ENCODE assay signal across 9 cellular contexts in genomic region chr1:7549693-7550161, GRCh38.
DNase-seq lines count a peak whose midpoint lies in the region; ATAC-seq and TF ChIP-seq lines count a peak whose summit lies in the region.
"Had no signal": no experiment of that assay in that cellular context is flagged by ENCODE, and none has a peak within 500 bp of the region (broad histone marks: within the 10 kb centered on the region; RNA-seq: fewer than 3 reads in every experiment).

No MANE protein-coding gene starts in this region.

- no peak overlapping the region for H3K4me3 Mint-ChIP-seq in activated naive CD4-positive, alpha-beta T cell treated with anti-CD3 and anti-CD28 coated beads, Interleukin-2, amount 10 ng/mL, durations not matched to agents 7 days and 5 days

- H3K36me3 Mint-ChIP-seq in activated naive CD4-positive, alpha-beta T cell treated with anti-CD3 and anti-CD28 coated beads, Interleukin-2, amount 10 ng/mL, durations not matched to agents 7 days and 5 days = no peaks in the 10 kb centered on the region

- H3K9ac ChIP-seq in HCT116 (ENCODE audit: low read length) = peak overlapping the region; percentile 54

- no TSS peak for BruUV-seq in A673 (replicated peaks; lab: Mats Ljungman, UMichigan)
- no TSS peak for BruUV-seq in HCT116 (replicated peaks; lab: Mats Ljungman, UMichigan)

- POLR2A ChIA-PET in A673 (lab: Charles Lee; ENCODE audit: low non-redundant PET) = interaction anchor here (0.6 kb wide), 1 partner anchor 12 kb away, joined by 5 read pairs; no protein-coding TSS in a partner anchor
- POLR2A ChIA-PET in HCT116 (lab: Charles Lee) = interaction anchor here (0.6 kb wide), 1 partner anchor 775 kb away, joined by 4 read pairs; no protein-coding TSS in a partner anchor

- no peak overlapping the region for H3K4me3 ChIP-seq in A673 (ENCODE audit: low read depth, low read length, poor library complexity, severe bottlenecking)
- peak overlapping the region; percentile 19 to 48 for H3K4me3 ChIP-seq in HCT116 (replicated peaks in 1 of 2; ENCODE audit: low read depth in 1 of 2, low read length in 2 of 2)
- H3K4me3 ChIP-seq in muscle layer of duodenum (ENCODE audit: low read depth in 1 of 2, low read length in 2 of 2) = no peak overlapping the region

- no peaks in the 10 kb centered on the region for H3K9me3 Mint-ChIP-seq in activated naive CD4-positive, alpha-beta T cell treated with anti-CD3 and anti-CD28 coated beads, Interleukin-2, amount 10 ng/mL, durations not matched to agents 7 days and 5 days

- TF ChIP-seq CTCF in A673 (conservative IDR thresholded peaks at IDR 0.05; ENCODE audit: low read depth, low read length) (no peak), HCT116 (IDR thresholded peaks at IDR 0.05 in 2 of 3, conservative IDR thresholded peaks at IDR 0.05 in 1 of 3; ENCODE audit: borderline replicate concordance in 1 of 3, insufficient read depth in 1 of 3, low read depth in 2 of 3, low read length in 2 of 3) (no peak)

- peak overlapping the region; percentile 58 for H3K27ac Mint-ChIP-seq in activated naive CD4-positive, alpha-beta T cell treated with anti-CD3 and anti-CD28 coated beads, Interleukin-2, amount 10 ng/mL, durations not matched to agents 7 days and 5 days

- intact Hi-C loops in A673 (cut with micrococcal nuclease; ENCODE audit: unreplicated experiment) = loop anchor here (10.0 kb wide), 1 partner anchor 245 kb away; no protein-coding TSS in a partner anchor
- intact Hi-C loops in HCT116 (cut with micrococcal nuclease) = no loop called here

- H3K4me2 ChIP-seq in HCT116 (ENCODE audit: low read length) = peak overlapping the region; percentile 79

- H3K9me2 ChIP-seq in HCT116 (ENCODE audit: insufficient read depth) = no peaks in the 10 kb centered on the region

- H2AFZ ChIP-seq in HCT116 (ENCODE audit: low read depth, low read length, poor library complexity, severe bottlenecking) = no peak overlapping the region

- H3K9me3 ChIP-seq in A673 (ENCODE audit: low read depth, low read length, poor library complexity, severe bottlenecking) (no peaks in the 10 kb centered on the region), HCT116 (ENCODE audit: control insufficient read depth in 1 of 2, insufficient read depth in 1 of 2, low read depth in 1 of 2, low read length in 2 of 2) (no peaks in the 10 kb centered on the region), muscle layer of duodenum (ENCODE audit: control insufficient read depth in 1 of 2, low read length in 2 of 2) (no peaks in the 10 kb centered on the region)

- CTCF ChIA-PET in A673 (lab: Charles Lee) (interaction anchor here (0.7 to 0.8 kb wide), 2 partner anchors 58 to 118 kb away, joined by 7 to 8 read pairs; no protein-coding TSS in a partner anchor), HCT116 (lab: Charles Lee) (interaction anchor here (1.0 to 1.8 kb wide), 3 partner anchors 9 to 98 kb away, joined by 4 to 8 read pairs (median 4); no protein-coding TSS in a partner anchor)
- CTCF ChIA-PET in activated naive CD4-positive, alpha-beta T cell treated with anti-CD3 and anti-CD28 coated beads, Interleukin-2, amount 10 ng/mL, durations not matched to agents 7 days and 5 days (lab: Charles Lee) = no interaction called here

- no peak for TF ChIP-seq POLR2A in HCT116 (IDR thresholded peaks at IDR 0.05; ENCODE audit: borderline replicate concordance, extremely low read depth, insufficient read depth, insufficient read length)

- DNase-seq in A673 (ENCODE audit: low spot score) (peak; percentile 71), HCT116 (ENCODE audit: low read depth, low spot score) (no peak), AG20443 (ENCODE audit: low spot score) (no peak), NOMO-1 (lab: John Stamatoyannopoulos, UW; ENCODE audit: unreplicated experiment in 2 of 2) (no peak), islet precursor cell (no peak)
- DNase-seq in activated naive CD4-positive, alpha-beta T cell treated with anti-CD3 and anti-CD28 coated beads, Interleukin-2, amount 10 ng/mL, durations not matched to agents 7 days and 5 days = no peak
- DNase-seq: erythroblast had no signal

- H3K27me3 ChIP-seq in A673 (replicated peaks; ENCODE audit: insufficient read depth, low read depth, low read length, poor library complexity) (no peaks in the 10 kb centered on the region), HCT116 (ENCODE audit: insufficient read depth, low read length) (no peaks in the 10 kb centered on the region), muscle layer of duodenum (ENCODE audit: low read depth, low read length) (no peaks in the 10 kb centered on the region)

- RAD21 ChIA-PET in HCT116 (lab: Charles Lee; ENCODE audit: low non-redundant PET in 1 of 2, low total read pairs in 2 of 2, uncharacterized antibody in 2 of 2, unreplicated experiment in 2 of 2) = interaction anchor here (0.6 kb wide), 2 partner anchors 120 to 241 kb away, joined by 3 read pairs; no protein-coding TSS in a partner anchor

- H3K79me2 ChIP-seq in HCT116 (ENCODE audit: insufficient read depth, low read length) = no peaks in the 10 kb centered on the region

- H3K36me3 ChIP-seq in A673 (ENCODE audit: insufficient read depth, low read length, poor library complexity, severe bottlenecking) (no peaks in the 10 kb centered on the region), HCT116 (ENCODE audit: control insufficient read depth in 1 of 2, insufficient read depth in 2 of 2, low read length in 2 of 2) (no peaks in the 10 kb centered on the region), muscle layer of duodenum (ENCODE audit: control insufficient read depth in 1 of 2, insufficient read depth in 2 of 2, low read length in 2 of 2) (no peaks in the 10 kb centered on the region)

- TF ChIP-seq RAD21 in HCT116 (IDR thresholded peaks at IDR 0.05; ENCODE audit: low read depth) = no peak

- H3K4me1 Mint-ChIP-seq in activated naive CD4-positive, alpha-beta T cell treated with anti-CD3 and anti-CD28 coated beads, Interleukin-2, amount 10 ng/mL, durations not matched to agents 7 days and 5 days = peaks cover 9% of the 10 kb centered on the region

- peaks cover 2% of the 10 kb centered on the region for H3K27me3 Mint-ChIP-seq in activated naive CD4-positive, alpha-beta T cell treated with anti-CD3 and anti-CD28 coated beads, Interleukin-2, amount 10 ng/mL, durations not matched to agents 7 days and 5 days

- H3K4me1 ChIP-seq in A673 (ENCODE audit: insufficient read depth, low read length, poor library complexity, severe bottlenecking) (peaks cover 16% of the 10 kb centered on the region), HCT116 (ENCODE audit: control insufficient read depth in 1 of 2, insufficient read depth in 2 of 2, low read length in 2 of 2) (peaks cover 35 to 47% of the 10 kb centered on the region in 2 experiments), muscle layer of duodenum (ENCODE audit: control insufficient read depth in 1 of 2, insufficient read depth in 2 of 2, low read length in 2 of 2) (peaks cover 3 to 4% of the 10 kb centered on the region in 2 donors)

- H3K27ac ChIP-seq in A673 (ENCODE audit: low read depth, low read length, poor library complexity, severe bottlenecking) = peak overlapping the region; percentile 91
- peak overlapping the region; percentile 92 for H3K27ac ChIP-seq in HCT116 (ENCODE audit: low read depth, low read length)
- H3K27ac ChIP-seq in muscle layer of duodenum (ENCODE audit: low read length) = peak overlapping the region; percentile 39

- H4K20me1 ChIP-seq in HCT116 (ENCODE audit: insufficient read depth) = no peaks in the 10 kb centered on the region

- ATAC-seq in HCT116 (peak; percentile 61), GM19467 (IDR thresholded peaks at IDR 0.05; ENCODE audit: unreplicated experiment) (no peak)

TF ChIP-seq in HCT116, 20 proteins besides CTCF, POLR2A, EP300 and RAD21:
- TF ChIP-seq ZFX (IDR thresholded peaks at IDR 0.05) (no peak), POLR2AphosphoS5 (IDR thresholded peaks at IDR 0.05; ENCODE audit: low read depth, low read length) (peak; percentile 33; the same call in 1 of the 2 replicates)

Comparison
In these comparisons a context has a peak if more than half of its experiments do, and no peak if none do; other contexts are left out.
1. H3K27ac ChIP-seq: peak in every context shown above with its lines; median percentile 92 in HCT116; 91 in A673; 39 in muscle layer of duodenum.
2. H3K4me3 ChIP-seq: peak in HCT116 (2 of 2); none in A673 (single experiment) and muscle layer of duodenum (0 of 2).